In genomic region chr1:15029786-15030185, GRCh38 we compare ENCODE assay signal across 18 cellular contexts.
"Had no signal": no experiment of that assay in that cellular context is flagged by ENCODE, and none has a peak within 500 bp of the region (broad histone marks: within the 10 kb centered on the region; RNA-seq: fewer than 3 reads in every experiment).

No MANE protein-coding gene starts in this region.

- H3K4me1 ChIP-seq: adrenal gland, body of pancreas had no signal

- H3K36me3 ChIP-seq: right lobe of liver had no signal

- ATAC-seq: body of pancreas; left cardiac atrium; natural killer cell; stimulated activated naive CD8-positive, alpha-beta T cell treated with anti-CD3 and anti-CD28 coated beads, Interleukin-15, Interleukin-2, amounts not matched to agents 100 U/mL and 50 U/mL, for 24 hours had no signal

- H3K27me3 ChIP-seq: adrenal gland, body of pancreas, esophagus squamous epithelium, right lobe of liver, testis, vagina had no signal

- H3K27ac ChIP-seq: body of pancreas, epithelial cell of prostate, right lobe of liver, testis had no signal

- H3K4me3 ChIP-seq: adrenal gland, body of pancreas, esophagus squamous epithelium, right lobe of liver, testis, vagina had no signal

- DNase-seq: activated CD4-positive, alpha-beta T cell treated with anti-CD3 and anti-CD28 coated beads for 4 hours; activated CD4-positive, alpha-beta T cell treated with anti-CD3 and anti-CD28 coated beads, Interleukin-2, amount 50 U/mL, for 4 hours; activated effector memory CD4-positive, alpha-beta T cell treated with Interleukin-2 at 50 U/mL for 16 hours; activated naive CD4-positive, alpha-beta T cell treated with Interleukin-2 at 50 U/mL for 16 hours; adrenal gland; aorta; body of pancreas; effector CD8-positive, alpha-beta T cell; esophagus squamous epithelium; foreskin melanocyte; left cardiac atrium; natural killer cell; right lobe of liver; stimulated activated CD4-positive, alpha-beta T cell treated with anti-CD3 and anti-CD28 coated beads, Interleukin-2, amount 100 ng/mL, for 48 hours; stimulated activated naive CD8-positive, alpha-beta T cell treated with anti-CD3 and anti-CD28 coated beads, Interleukin-15, Interleukin-2, amounts not matched to agents 100 U/mL and 50 U/mL, for 24 hours; testis had no signal

- H3K9me3 ChIP-seq: adrenal gland, body of pancreas, esophagus squamous epithelium, right lobe of liver, testis, vagina had no signal
